ENCODE assay signal across 15 cellular contexts in the genomic region with DNA sequence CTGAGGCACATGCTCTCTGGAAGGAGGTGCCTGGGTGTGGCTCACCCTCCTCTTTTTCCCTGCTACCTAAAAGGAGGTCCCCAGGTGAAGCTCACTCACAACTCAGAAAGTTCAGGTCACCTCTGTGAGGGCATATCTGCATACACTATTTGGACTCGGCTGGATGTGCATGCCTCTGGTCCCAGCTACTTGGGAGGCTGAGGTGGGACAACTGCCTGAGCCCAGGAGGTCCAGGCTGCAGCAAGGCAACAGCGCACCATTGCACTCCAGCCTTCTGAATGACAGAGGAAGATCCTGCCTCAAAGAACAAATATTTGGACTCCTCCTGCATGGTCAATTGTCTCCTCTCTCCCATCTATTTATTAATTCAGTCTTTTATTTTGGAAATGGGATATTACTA. TPM values are rescaled to one million over a fixed set of nuclear protein-coding genes. Genes with fewer than 3 reads are reported as not detected.
A peak's percentile ranks its signal among the peaks of the same experiment; 100 is the strongest.
DNase-seq lines count a peak whose midpoint lies in the region; ATAC-seq, FAIRE-seq and TF ChIP-seq lines count a peak whose summit lies in the region.
"Had no signal": no experiment of that assay in that cellular context is flagged by ENCODE, and none has a peak within 500 bp of the region (broad histone marks: within the 10 kb centered on the region; RNA-seq: fewer than 3 reads in every experiment).

No MANE protein-coding gene starts in this region.

- H4K20me1 ChIP-seq in HepG2 (ENCODE audit: insufficient read depth, low read length), result peaks cover 41% of the 10 kb centered on the region

- H3K9me3 Mint-ChIP-seq in activated CD4-positive, alpha-beta memory T cell treated with anti-CD3 and anti-CD28 coated beads for 36 hours, result no peaks in the 10 kb centered on the region
- no peaks in the 10 kb centered on the region for H3K9me3 Mint-ChIP-seq in immature natural killer cell

- H3K4me3 ChIP-seq in HepG2 (replicated peaks in 1 of 3; ENCODE audit: insufficient read depth in 1 of 3, low read depth in 2 of 3, low read length in 3 of 3) (peak overlapping the region in 1 of 3 experiments; percentile 94; a peak in 2 of 6 replicates), right lobe of liver (peak overlapping the region in 1 of 3 donors; percentile 87), upper lobe of right lung (peak overlapping the region; percentile 98)

- no peak for TF ChIP-seq RAD21 in HepG2 (CRISPR knock-in tag; IDR thresholded peaks at IDR 0.05)

- H3K27me3 ChIP-seq in HepG2 (ENCODE audit: control insufficient read depth in 1 of 2, insufficient read depth in 2 of 2, low read length in 2 of 2) (no peaks in the 10 kb centered on the region; a peak in 1 of 5 replicates), right lobe of liver (no peaks in the 10 kb centered on the region), upper lobe of right lung (no peaks in the 10 kb centered on the region)

- TF ChIP-seq EP300 in HepG2 (IDR thresholded peaks at IDR 0.05; ENCODE audit: low read depth in 2 of 2, low read length in 2 of 2) (no peak), HepG2 (CRISPR knock-in tag; IDR thresholded peaks at IDR 0.05; ENCODE audit: borderline replicate concordance) (no peak)

- peak overlapping the region; percentile 83 for H3K4me3 Mint-ChIP-seq in activated CD4-positive, alpha-beta memory T cell treated with anti-CD3 and anti-CD28 coated beads for 36 hours
- peak overlapping the region; percentile 40 to 95 (median 90) for H3K4me3 Mint-ChIP-seq in immature natural killer cell

- DNase-seq in HepG2 (ENCODE audit: low spot score) (no peak), right lobe of liver (no peak), immature natural killer cell (no peak), upper lobe of right lung (no peak), islet precursor cell (no peak)
- DNase-seq in activated CD4-positive, alpha-beta memory T cell treated with anti-CD3 and anti-CD28 coated beads for 36 hours, result no peak
- DNase-seq: central memory CD4-positive, alpha-beta T cell; COR-L47; kidney glomerular epithelial cell; NCI-H1048; NCI-H524 had no signal

- intact Hi-C loops in HepG2 (cut with micrococcal nuclease; ENCODE audit: unreplicated experiment), result no loop called here
- intact Hi-C loops in right lobe of liver (cut with DNase I), result no loop called here
- intact Hi-C loops in activated CD4-positive, alpha-beta memory T cell treated with anti-CD3 and anti-CD28 coated beads for 36 hours (cut with micrococcal nuclease), result no loop called here
- intact Hi-C loops in upper lobe of right lung (cut with DNase I), result no loop called here

- H3K4me2 ChIP-seq in HepG2 (ENCODE audit: low read depth, low read length), result peak overlapping the region; percentile 88

- TF ChIP-seq CTCF in HepG2 (CRISPR knock-in tag; IDR thresholded peaks at IDR 0.05) (no peak), right lobe of liver (IDR thresholded peaks at IDR 0.05) (no peak), upper lobe of right lung (IDR thresholded peaks at IDR 0.05) (no peak)

- H3K36me3 Mint-ChIP-seq in activated CD4-positive, alpha-beta memory T cell treated with anti-CD3 and anti-CD28 coated beads for 36 hours, result peaks cover 43% of the 10 kb centered on the region
- peaks cover 11 to 22% (median 11%) of the 10 kb centered on the region in 3 donors for H3K36me3 Mint-ChIP-seq in immature natural killer cell

- H3K9me3 ChIP-seq in HepG2 (ENCODE audit: low read length), result no peaks in the 10 kb centered on the region
- H3K9me3 ChIP-seq in right lobe of liver, result no peaks in the 10 kb centered on the region
- H3K9me3 ChIP-seq in upper lobe of right lung, result no peaks in the 10 kb centered on the region
- H3K9me3 ChIP-seq: thoracic aorta had no signal

- peaks cover 50% of the 10 kb centered on the region for H3K4me1 Mint-ChIP-seq in activated CD4-positive, alpha-beta memory T cell treated with anti-CD3 and anti-CD28 coated beads for 36 hours (ENCODE audit: low read depth)
- H3K4me1 Mint-ChIP-seq in immature natural killer cell, result peaks cover 58 to 67% of the 10 kb centered on the region in 2 donors

- peak overlapping the region; percentile 98 for H3K9ac ChIP-seq in HepG2 (ENCODE audit: insufficient read depth, low read depth, low read length)
- H3K9ac ChIP-seq: parathyroid adenoma had no signal

- H2AFZ ChIP-seq in HepG2 (ENCODE audit: low read length), result no peak overlapping the region
- H2AFZ ChIP-seq: parathyroid adenoma had no signal

- POLR2A ChIA-PET in HepG2 (lab: Yijun Ruan, JAX), result interaction anchor here (1.4 kb wide), 1 partner anchor 152 kb away, joined by 4 read pairs; a partner anchor contains a TSS
- POLR2A ChIA-PET in activated CD4-positive, alpha-beta memory T cell treated with anti-CD3 and anti-CD28 coated beads for 36 hours (lab: Charles Lee), result interaction anchor here (0.6 to 1.2 kb wide), 2 partner anchors 8 to 11 kb away, joined by 3 to 4 read pairs; no protein-coding TSS in a partner anchor

- peaks cover 62% of the 10 kb centered on the region for H3K4me1 ChIP-seq in HepG2 (ENCODE audit: insufficient read depth, low read length)
- H3K4me1 ChIP-seq in right lobe of liver, result peaks cover 0 to 45% (median 16%) of the 10 kb centered on the region in 4 donors
- H3K4me1 ChIP-seq in upper lobe of right lung, result peaks cover 40% of the 10 kb centered on the region

- WGBS in HepG2 (ENCODE audit: low lambda C conversion rate), result 75% methylated on average over 2 of the region's 2 CpGs
- 100% methylated on average over 1 of the region's 2 CpGs for WGBS in right lobe of liver (ENCODE audit: insufficient coverage, low coverage, low lambda C conversion rate, missing lambda C conversion rate)

- H3K27ac Mint-ChIP-seq in activated CD4-positive, alpha-beta memory T cell treated with anti-CD3 and anti-CD28 coated beads for 36 hours, result peak overlapping the region; percentile 71
- peak overlapping the region; percentile 81 to 92 (median 86) for H3K27ac Mint-ChIP-seq in immature natural killer cell

- H3K27ac ChIP-seq in HepG2 (ENCODE audit: extremely low read length, insufficient read depth, low read length) (peak overlapping the region; percentile 94), right lobe of liver (no peak overlapping the region), upper lobe of right lung (no peak overlapping the region)
- H3K27ac ChIP-seq: parathyroid adenoma, thoracic aorta had no signal

- peaks cover 57% of the 10 kb centered on the region for H3K79me2 ChIP-seq in HepG2 (ENCODE audit: insufficient read depth, low read length)

- no peak for FAIRE-seq in HepG2 (lab: Jason Lieb, UNC)

- TF ChIP-seq POLR2A in HepG2 (IDR thresholded peaks at IDR 0.05; ENCODE audit: insufficient read depth in 1 of 2, low read depth in 2 of 2, low read length in 2 of 2) (no peak; a peak in 1 of 4 replicates), right lobe of liver (IDR thresholded peaks at IDR 0.05) (no peak)

- in situ Hi-C loops in HepG2 (cut with HindIII; ENCODE audit: extremely low pct_ligation_motif_present, low pct_unique_long_range_greater_than_20kb), result no loop called here

- CTCF ChIA-PET in HepG2 (lab: Yijun Ruan, JAX; ENCODE audit: low intra/inter-chr PET ratio, low total read pairs), result no interaction called here
- CTCF ChIA-PET in activated CD4-positive, alpha-beta memory T cell treated with anti-CD3 and anti-CD28 coated beads for 36 hours (lab: Charles Lee), result interaction anchor here (3.3 kb wide), 1 partner anchor 38 kb away, joined by 23 read pairs; no protein-coding TSS in a partner anchor

- peaks cover 2 to 26% of the 10 kb centered on the region in 2 experiments; a peak in 3 of 5 replicates for H3K36me3 ChIP-seq in HepG2 (replicated peaks in 1 of 2; ENCODE audit: control insufficient read depth in 1 of 2, insufficient read depth in 2 of 2, low read length in 2 of 2)
- peaks cover 0 to 43% (median 9%) of the 10 kb centered on the region in 4 donors for H3K36me3 ChIP-seq in right lobe of liver
- peaks cover 52% of the 10 kb centered on the region for H3K36me3 ChIP-seq in upper lobe of right lung

- peaks cover 7% of the 10 kb centered on the region for H3K27me3 Mint-ChIP-seq in activated CD4-positive, alpha-beta memory T cell treated with anti-CD3 and anti-CD28 coated beads for 36 hours
- H3K27me3 Mint-ChIP-seq in immature natural killer cell (ENCODE audit: low read depth in 3 of 3), result peaks cover 11 to 20% (median 15%) of the 10 kb centered on the region in 3 donors

- ATAC-seq in HepG2, result no peak
- no peak for ATAC-seq in right lobe of liver
- no peak for ATAC-seq in upper lobe of right lung
- ATAC-seq in GM19395 (IDR thresholded peaks at IDR 0.05; ENCODE audit: unreplicated experiment), result no peak
- ATAC-seq in HG02938 (IDR thresholded peaks at IDR 0.05; ENCODE audit: unreplicated experiment), result no peak

- BruUV-seq in HepG2 (replicated peaks; lab: Mats Ljungman, UMichigan), result no TSS peak

TF ChIP-seq in HepG2, 621 proteins besides CTCF, POLR2A, EP300 and RAD21 (continues in another document):
- no peak for TF ChIP-seq ZNF589 (CRISPR knock-in tag; conservative IDR thresholded peaks at IDR 0.05)

RNA-seq across cellular contexts. Expression of a gene that starts 46.4 kb away (rescaled TPM):
- total RNA-seq in HepG2 (2016; rRNA removed; fragmentation: Illumina TruSeq; extraction: Trizol) (0.18 and 0.36 TPM in 2 replicates), right lobe of liver (1 to 10 TPM in 5 of 6 experiments, under 1 TPM in 1; 0.86 to 3.7 (median 2.4) TPM), upper lobe of right lung (5.2 TPM)
- 0.30 TPM in 1 of 2 replicates, not detected in the other for total RNA-seq in HepG2 (2016; cell fraction: cytosol; rRNA removed; fragmentation: Illumina TruSeq; extraction: Trizol; ENCODE audit: low read depth)
- total RNA-seq in HepG2 (2016; cell fraction: insoluble cytoplasmic fraction; rRNA removed; fragmentation: Illumina TruSeq; extraction: Trizol), result 0.16 and 0.24 TPM in 2 replicates
- 0.37 and 0.48 TPM in 2 replicates for total RNA-seq in HepG2 (2016; cell fraction: membrane; rRNA removed; fragmentation: Illumina TruSeq; extraction: Trizol)
- total RNA-seq in HepG2 (2016; cell fraction: nucleus; rRNA removed; fragmentation: Illumina TruSeq; extraction: Trizol), result not detected in 2 replicates
- polyA plus RNA-seq in HepG2 (2011; rRNA removed) (0.18 and 0.57 TPM in 2 replicates), immature natural killer cell (not detected)
- polyA plus RNA-seq in HepG2 (2011; cell fraction: cytosol; rRNA removed), result 0.08 and 0.18 TPM in 2 replicates
- 0.58 and 0.95 TPM in 2 replicates for polyA plus RNA-seq in HepG2 (2011; cell fraction: nucleus; rRNA removed)
- polyA plus RNA-seq in HepG2 (2012), result 0.87 and 3.8 TPM in 2 replicates
- 0.68 and 0.69 TPM in 2 replicates for polyA plus RNA-seq in HepG2 (2016; cell fraction: cytosol; fragmentation: Illumina TruSeq; extraction: Trizol; ENCODE audit: low read depth)
- 0.49 and 0.90 TPM in 2 replicates for polyA plus RNA-seq in HepG2 (2016; cell fraction: insoluble cytoplasmic fraction; fragmentation: Illumina TruSeq; extraction: Trizol; ENCODE audit: low read depth)
- polyA plus RNA-seq in HepG2 (2016; cell fraction: membrane; fragmentation: Illumina TruSeq; extraction: Trizol; ENCODE audit: low read depth), result 0.89 and 1.3 TPM in 2 replicates
- 0.38 and 0.60 TPM in 2 replicates for polyA plus RNA-seq in HepG2 (2016; cell fraction: nucleus; fragmentation: Illumina TruSeq; extraction: Trizol; ENCODE audit: insufficient read depth, low read depth)
- polyA minus RNA-seq in HepG2 (2011; rRNA and poly(A)+ RNA removed; ENCODE audit: low replicate concordance), result 0.12 and 0.68 TPM in 2 replicates
- polyA minus RNA-seq in HepG2 (2011; cell fraction: cytosol; rRNA and poly(A)+ RNA removed), result 0.30 TPM in 1 of 2 replicates, not detected in the other
- polyA minus RNA-seq in HepG2 (2011; cell fraction: nucleus; rRNA and poly(A)+ RNA removed), result 0.25 TPM in 1 of 2 replicates, not detected in the other
- under 1 TPM; 0.43 to 0.61 TPM for total RNA-seq in activated CD4-positive, alpha-beta memory T cell treated with anti-CD3 and anti-CD28 coated beads for 36 hours
